Comparison of ENCODE assay signal across 1 cellular context in genomic region chr2:8627692-8628085, GRCh38.
TF ChIP-seq lines count a peak whose summit lies in the region.

No MANE protein-coding gene starts in this region.

TF ChIP-seq in H1, 55 proteins besides CTCF, POLR2A, EP300 and RAD21 (continued from another document):
- TF ChIP-seq ATF2 (IDR thresholded peaks at IDR 0.05; ENCODE audit: low read length) (no peak), CEBPB (IDR thresholded peaks at IDR 0.05; ENCODE audit: low read depth, low read length) (no peak), NRF1 (IDR thresholded peaks at IDR 0.05; ENCODE audit: low read depth, low read length) (no peak), BCL11A (IDR thresholded peaks at IDR 0.05; ENCODE audit: low read depth in 2 of 2, low read length in 2 of 2) (no peak), CHD2 (IDR thresholded peaks at IDR 0.05; ENCODE audit: low read length) (no peak)
